In the genomic region with DNA sequence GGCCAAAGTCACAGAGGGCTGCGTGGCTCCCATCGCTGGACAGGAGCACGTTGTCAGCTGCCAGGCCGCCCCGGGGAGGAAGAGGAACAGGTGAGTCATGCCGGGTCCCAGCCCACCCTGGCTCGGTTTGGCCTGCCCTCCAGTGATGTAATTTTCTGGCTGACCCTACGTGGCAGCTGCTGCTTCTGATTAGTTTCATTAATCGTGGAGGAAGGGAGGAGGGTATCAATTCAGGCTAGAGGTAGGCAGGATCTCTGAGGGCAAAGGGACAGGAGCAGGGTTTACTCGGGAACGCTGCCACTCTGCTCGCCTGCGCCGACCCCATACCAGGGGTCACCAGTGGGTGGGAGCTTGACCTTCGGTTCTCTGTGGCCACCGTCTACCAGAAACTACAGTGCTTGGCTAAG, we compare ENCODE assay signal across 1 cellular context.
TF ChIP-seq lines count a peak whose summit lies in the region.

No MANE protein-coding gene starts in this region.

TF ChIP-seq in K562, 482 proteins besides CTCF, POLR2A, EP300 and RAD21:
- TF ChIP-seq POLR2G (IDR thresholded peaks at IDR 0.05; ENCODE audit: low read depth, low read length) (0 out of 2 replicates have a peak, but pooled peaks have one; percentile 8), NR2C2 (CRISPR knock-in tag; IDR thresholded peaks at IDR 0.05) (no peak), NR2C2 (tag; IDR thresholded peaks at IDR 0.05) (no peak)
- TF ChIP-seq, protein P1, sequence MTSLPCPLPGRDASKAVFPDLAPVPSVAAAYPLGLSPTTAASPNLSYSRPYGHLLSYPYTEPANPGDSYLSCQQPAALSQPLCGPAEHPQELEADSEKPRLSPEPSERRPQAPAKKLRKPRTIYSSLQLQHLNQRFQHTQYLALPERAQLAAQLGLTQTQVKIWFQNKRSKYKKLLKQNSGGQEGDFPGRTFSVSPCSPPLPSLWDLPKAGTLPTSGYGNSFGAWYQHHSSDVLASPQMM (CRISPR knock-in tag; IDR thresholded peaks at IDR 0.05) = no peak
TF ChIP-seq in K562: peak in this region for 1.
